Comparison of ENCODE assay signal across 9 cellular contexts in the genomic region with DNA sequence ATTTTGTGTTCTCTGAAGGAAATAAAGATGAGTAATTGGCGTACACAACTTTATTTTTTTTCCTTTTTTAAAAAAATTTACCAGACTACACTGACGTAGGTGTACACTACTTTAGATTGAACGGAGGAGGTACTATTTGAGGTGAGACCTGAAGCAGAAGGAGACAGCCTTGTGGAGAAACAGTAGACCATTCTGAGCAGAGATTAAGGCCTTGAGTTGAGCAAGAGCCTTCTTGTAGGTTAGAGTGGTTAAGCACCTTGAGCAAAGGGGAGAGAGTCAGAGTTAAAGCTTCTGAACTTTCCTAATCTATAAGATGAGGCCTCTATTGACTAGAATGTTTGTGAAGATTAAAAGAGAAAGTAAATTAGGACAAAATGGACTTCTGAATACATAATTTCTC. TPM values are rescaled to one million over a fixed set of nuclear protein-coding genes. Genes with fewer than 3 reads are reported as not detected.
A peak's percentile ranks its signal among the peaks of the same experiment; 100 is the strongest.
DNase-seq lines count a peak whose midpoint lies in the region; ATAC-seq and TF ChIP-seq lines count a peak whose summit lies in the region.
"Had no signal": no experiment of that assay in that cellular context is flagged by ENCODE, and none has a peak within 500 bp of the region (broad histone marks: within the 10 kb centered on the region; RNA-seq: fewer than 3 reads in every experiment).

No MANE protein-coding gene starts in this region.

- no peaks in the 10 kb centered on the region for H3K36me3 ChIP-seq in cardiac muscle cell
- H3K36me3 ChIP-seq in iPS-20b (ENCODE audit: insufficient read depth, low read depth, low read length): peaks cover 31% of the 10 kb centered on the region
- peaks cover 0 to 5% (median 0%) of the 10 kb centered on the region in 4 donors for H3K36me3 ChIP-seq in upper lobe of left lung

- H3K9ac ChIP-seq in iPS-20b (ENCODE audit: low read depth, low read length): no peak overlapping the region

- peaks cover 38% of the 10 kb centered on the region for H3K4me1 Mint-ChIP-seq in activated CD4-positive, alpha-beta memory T cell treated with anti-CD3 and anti-CD28 coated beads, Interleukin-2, amount 10 ng/mL, durations not matched to agents 7 days and 5 days

- peaks cover 11% of the 10 kb centered on the region for H3K27me3 ChIP-seq in cardiac muscle cell
- H3K27me3 ChIP-seq in iPS-20b (ENCODE audit: insufficient read depth, low read length): peaks cover 18% of the 10 kb centered on the region
- H3K27me3 ChIP-seq in upper lobe of left lung: no peaks in the 10 kb centered on the region

- H3K4me3 Mint-ChIP-seq in activated CD4-positive, alpha-beta memory T cell treated with anti-CD3 and anti-CD28 coated beads, Interleukin-2, amount 10 ng/mL, durations not matched to agents 7 days and 5 days: peak overlapping the region; percentile 73

- H3K9me3 ChIP-seq in cardiac muscle cell (ENCODE audit: low read depth) (no peaks in the 10 kb centered on the region), iPS-20b (ENCODE audit: insufficient read depth, low read depth, low read length) (no peaks in the 10 kb centered on the region), upper lobe of left lung (no peaks in the 10 kb centered on the region)

- POLR2A ChIA-PET in activated CD4-positive, alpha-beta memory T cell treated with anti-CD3 and anti-CD28 coated beads, Interleukin-2, amount 10 ng/mL, durations not matched to agents 7 days and 5 days (lab: Charles Lee): interaction anchor here (1.4 to 4.0 kb wide), 3 partner anchors 11 to 38 kb away, joined by 3 to 60 read pairs (median 4); no protein-coding TSS in a partner anchor

- H3K27ac ChIP-seq in cardiac muscle cell (no peak overlapping the region), iPS-20b (ENCODE audit: low read length) (no peak overlapping the region), upper lobe of left lung (no peak overlapping the region)

- intact Hi-C loops in Right ventricle myocardium inferior (cut with DNase I): loop anchor here (5.0 kb wide), 2 partner anchors 35 to 60 kb away; no protein-coding TSS in a partner anchor

- H3K36me3 Mint-ChIP-seq in activated CD4-positive, alpha-beta memory T cell treated with anti-CD3 and anti-CD28 coated beads, Interleukin-2, amount 10 ng/mL, durations not matched to agents 7 days and 5 days (ENCODE audit: low read depth): peaks cover 28% of the 10 kb centered on the region

- 32 to 54% methylated on average over 3 of the region's 3 CpGs for WGBS in upper lobe of left lung, 2 donors

- TF ChIP-seq POLR2A in upper lobe of left lung (IDR thresholded peaks at IDR 0.05): no peak

- CTCF ChIA-PET in activated CD4-positive, alpha-beta memory T cell treated with anti-CD3 and anti-CD28 coated beads, Interleukin-2, amount 10 ng/mL, durations not matched to agents 7 days and 5 days (lab: Charles Lee): interaction anchor here (1.5 to 5.0 kb wide), 4 partner anchors 11 to 60 kb away, joined by 5 to 39 read pairs (median 9); no protein-coding TSS in a partner anchor

- TF ChIP-seq EP300 in upper lobe of left lung (IDR thresholded peaks at IDR 0.05): no peak

- no peaks in the 10 kb centered on the region for H3K9me3 Mint-ChIP-seq in activated CD4-positive, alpha-beta memory T cell treated with anti-CD3 and anti-CD28 coated beads, Interleukin-2, amount 10 ng/mL, durations not matched to agents 7 days and 5 days

- ATAC-seq in Right ventricle myocardium inferior (no peak), upper lobe of left lung (ENCODE audit: low FRiP score in 2 of 2) (no peak)

- H3K4me3 ChIP-seq in cardiac muscle cell: peak overlapping the region; percentile 93
- peak overlapping the region; percentile 96 for H3K4me3 ChIP-seq in iPS-20b (ENCODE audit: low read length)
- peak overlapping the region in 3 of 4 donors; percentile 16 to 90 (median 74) for H3K4me3 ChIP-seq in upper lobe of left lung

- TF ChIP-seq CTCF in cardiac muscle cell (IDR thresholded peaks at IDR 0.05; ENCODE audit: low read depth, low read length) (no peak), upper lobe of left lung (IDR thresholded peaks at IDR 0.05) (no peak)

- DNase-seq in cardiac muscle cell (ENCODE audit: low read depth in 1 of 2, low spot score in 1 of 2): peak in 1 of 2 donors; percentile 3
- no peak for DNase-seq in Right ventricle myocardium inferior (ENCODE audit: missing footprints)
- no peak for DNase-seq in activated CD4-positive, alpha-beta memory T cell treated with anti-CD3 and anti-CD28 coated beads, Interleukin-2, amount 10 ng/mL, durations not matched to agents 7 days and 5 days
- DNase-seq in upper lobe of left lung: no peak
- no peak for DNase-seq in AG20443 (ENCODE audit: low spot score)
- no peak for DNase-seq in putamen (ENCODE audit: low spot score)
- no peak for DNase-seq in NCI-H2029 treated with DMSO at 0.1 percent for 48 hours (lab: John Stamatoyannopoulos, UW)

- H3K27ac Mint-ChIP-seq in activated CD4-positive, alpha-beta memory T cell treated with anti-CD3 and anti-CD28 coated beads, Interleukin-2, amount 10 ng/mL, durations not matched to agents 7 days and 5 days: no peak overlapping the region

- H3K27me3 Mint-ChIP-seq in activated CD4-positive, alpha-beta memory T cell treated with anti-CD3 and anti-CD28 coated beads, Interleukin-2, amount 10 ng/mL, durations not matched to agents 7 days and 5 days: peaks cover 1% of the 10 kb centered on the region

- H3K4me1 ChIP-seq in cardiac muscle cell (ENCODE audit: low read depth) (peaks cover 37% of the 10 kb centered on the region), iPS-20b (ENCODE audit: insufficient read depth, low read length) (peaks cover 5% of the 10 kb centered on the region; the same call in 1 of the 2 replicates), upper lobe of left lung (peaks cover 36 to 54% (median 44%) of the 10 kb centered on the region in 4 donors)

RNA-seq across cellular contexts. Expression of gene LEMD3, which starts 2.5 kb away (rescaled TPM):
- total RNA-seq in cardiac muscle cell: 69.2 and 82.1 TPM in 2 replicates
- 17.3 and 21.8 TPM in 2 replicates for polyA plus RNA-seq in cardiac muscle cell
- 12.9 TPM for total RNA-seq in Right ventricle myocardium inferior
- total RNA-seq in activated CD4-positive, alpha-beta memory T cell treated with anti-CD3 and anti-CD28 coated beads, Interleukin-2, amount 10 ng/mL, durations not matched to agents 7 days and 5 days: 10 to 100 TPM; 32.0 to 35.4 TPM
- 10 to 100 TPM; 30.3 to 94.3 (median 49.3) TPM for total RNA-seq in upper lobe of left lung

RNA-seq across cellular contexts. Expression of gene WIF1, which starts 50.8 kb away (rescaled TPM):
- total RNA-seq in cardiac muscle cell: not detected in 2 replicates
- not detected in 2 replicates for polyA plus RNA-seq in cardiac muscle cell
- 0.62 TPM for total RNA-seq in Right ventricle myocardium inferior
- not detected for total RNA-seq in activated CD4-positive, alpha-beta memory T cell treated with anti-CD3 and anti-CD28 coated beads, Interleukin-2, amount 10 ng/mL, durations not matched to agents 7 days and 5 days
- total RNA-seq in upper lobe of left lung: 100 to 1,000 TPM in 2 of 6 donors, 10 to 100 TPM in 4; 32.6 to 250 (median 64.4) TPM
- total RNA-seq: lung microvascular endothelial cell had no signal

Comparison
In these comparisons a context has a peak if more than half of its experiments do, and no peak if none do; other contexts are left out.
1. RNA of gene WIF1, which starts 50.8 kb away (total RNA-seq): 32.6 to 250 TPM in upper lobe of left lung; 0.62 TPM in Right ventricle myocardium inferior (single experiment), not detected in cardiac muscle cell and not detected in activated CD4-positive, alpha-beta memory T cell treated with anti-CD3 and anti-CD28 coated beads, Interleukin-2, amount 10 ng/mL, durations not matched to agents 7 days and 5 days; every median in the first group is over 10 times any median in the second.
2. Peak in every context shown above with its lines, with median percentiles within 50 percentile points of each other: H3K4me3 ChIP-seq.